In the genomic region with DNA sequence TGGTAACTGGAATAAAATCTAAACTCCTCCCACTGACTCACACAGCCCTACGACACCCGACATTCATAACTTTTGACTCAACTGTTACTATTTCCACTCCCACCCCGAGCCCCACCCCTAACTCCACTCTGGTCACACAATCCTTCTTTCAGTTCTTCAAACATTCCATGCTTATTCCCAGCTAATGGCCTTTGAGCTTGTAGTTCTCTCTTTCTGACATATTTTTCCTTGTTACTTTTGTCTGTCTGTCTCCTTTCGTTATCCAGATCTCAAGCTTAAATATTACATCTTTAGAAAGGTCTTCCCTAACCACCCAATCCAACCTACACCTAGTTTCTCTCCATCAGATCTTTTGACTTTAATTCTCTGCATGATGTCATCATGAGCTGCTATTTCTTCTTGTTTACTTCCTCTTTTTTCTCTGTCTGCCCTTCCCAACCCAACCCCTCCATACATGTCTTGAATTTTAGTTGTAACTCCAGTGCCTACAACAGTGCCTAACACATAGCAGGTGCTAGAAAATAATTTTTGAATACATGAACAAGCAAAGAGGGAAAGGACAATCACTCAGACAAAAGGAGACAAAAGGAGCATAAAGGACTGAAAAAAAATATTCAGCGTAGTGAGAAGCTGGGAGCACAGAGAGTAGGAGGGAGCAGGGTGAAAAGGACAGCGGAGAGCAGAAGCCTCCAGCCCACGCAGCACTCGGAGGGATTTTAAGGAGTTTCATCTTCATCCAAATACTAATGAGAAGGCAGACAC, we compare ENCODE assay signal across 8 cellular contexts.
DNase-seq lines count a peak whose midpoint lies in the region; ATAC-seq and TF ChIP-seq lines count a peak whose summit lies in the region.

No MANE protein-coding gene starts in this region.

- H3K36me3 ChIP-seq in left lung, result no peaks in the 10 kb centered on the region

- in situ Hi-C loops in GM13976 (cut with MboI; ENCODE audit: low sequenced_read_pairs, unreplicated experiment), result no loop called here

- H3K27ac ChIP-seq in adipose tissue (ENCODE audit: low read depth, low read length) (peak overlapping the region; percentile 3), left lung (peak overlapping the region; percentile 77 to 89)

- H3K9me3 ChIP-seq in left lung, result no peaks in the 10 kb centered on the region

- peak; percentile 14 for ATAC-seq in GM18517 (IDR thresholded peaks at IDR 0.05; ENCODE audit: unreplicated experiment)
- ATAC-seq in left lung, result peak; percentile 65
- ATAC-seq in HG03460 (IDR thresholded peaks at IDR 0.05; ENCODE audit: unreplicated experiment), result no peak
- ATAC-seq in GM18867 (IDR thresholded peaks at IDR 0.05; ENCODE audit: unreplicated experiment), result no peak

- no peaks in the 10 kb centered on the region for H3K27me3 ChIP-seq in left lung

- H3K4me1 ChIP-seq in left lung, result peaks cover 10 to 24% of the 10 kb centered on the region in 2 donors

- H3K4me3 ChIP-seq in left lung, result peak overlapping the region in 1 of 2 donors; percentile 25

- TF ChIP-seq CTCF in left lung (IDR thresholded peaks at IDR 0.05) (no peak), GM13976 (IDR thresholded peaks at IDR 0.05; ENCODE audit: borderline replicate concordance, control extremely low read depth, extremely low read depth, insufficient read depth, missing control alignments) (no peak)

- WGBS in adipose tissue, 3 donors, result 43 to 52% (median 50%) methylated on average over 8 of the region's 8 CpGs

- peak; percentile 63 for DNase-seq in HT1080 (ENCODE audit: low read depth)
- no peak for DNase-seq in left lung
- DNase-seq in occipital lobe (lab: John Stamatoyannopoulos, UW), result no peak
- DNase-seq in GM13976 (ENCODE audit: low spot score), result no peak

- intact Hi-C loops in left lung (cut with DNase I), result no loop called here

Comparison
In these comparisons a context has a peak if more than half of its experiments do, and no peak if none do; other contexts are left out.
1. ATAC-seq: peak in GM18517 (single experiment) and left lung (single experiment); none in HG03460 (single experiment) and GM18867 (single experiment).